ENCODE assay signal across 22 cellular contexts in genomic region chr5:11398728-11399127, GRCh38.
DNase-seq lines count a peak whose midpoint lies in the region; ATAC-seq and TF ChIP-seq lines count a peak whose summit lies in the region.
"Had no signal": no experiment of that assay in that cellular context is flagged by ENCODE, and none has a peak within 500 bp of the region (broad histone marks: within the 10 kb centered on the region; RNA-seq: fewer than 3 reads in every experiment).

No MANE protein-coding gene starts in this region.

- H3K9me3 ChIP-seq in right atrium auricular region (no peaks in the 10 kb centered on the region), right cardiac atrium (ENCODE audit: control insufficient read depth, low read length) (peaks cover 2% of the 10 kb centered on the region)
- H3K9me3 ChIP-seq: BLaER1 had no signal

- CTCF ChIA-PET in activated CD4-positive, alpha-beta memory T cell treated with anti-CD3 and anti-CD28 coated beads, Interleukin-2, amount 10 ng/mL, durations not matched to agents 7 days and 5 days (lab: Charles Lee) = no interaction called here

- POLR2A ChIA-PET in activated CD4-positive, alpha-beta memory T cell treated with anti-CD3 and anti-CD28 coated beads, Interleukin-2, amount 10 ng/mL, durations not matched to agents 7 days and 5 days (lab: Charles Lee) = no interaction called here

- no peaks in the 10 kb centered on the region for H3K27me3 Mint-ChIP-seq in activated CD4-positive, alpha-beta memory T cell treated with anti-CD3 and anti-CD28 coated beads, Interleukin-2, amount 10 ng/mL, durations not matched to agents 7 days and 5 days
- H3K27me3 Mint-ChIP-seq: CD8-positive, alpha-beta memory T cell had no signal

- H3K4me3 ChIP-seq in right atrium auricular region = no peak overlapping the region
- H3K4me3 ChIP-seq in right cardiac atrium (ENCODE audit: low read length) = no peak overlapping the region
- H3K4me3 ChIP-seq: BLaER1, GM12878, GM23248 had no signal

- no peaks in the 10 kb centered on the region for H3K4me1 Mint-ChIP-seq in activated CD4-positive, alpha-beta memory T cell treated with anti-CD3 and anti-CD28 coated beads, Interleukin-2, amount 10 ng/mL, durations not matched to agents 7 days and 5 days
- H3K4me1 Mint-ChIP-seq: B cell; CD4-positive, CD25-positive, alpha-beta regulatory T cell; CD8-positive, alpha-beta memory T cell had no signal

- H3K27ac ChIP-seq in right atrium auricular region = no peak overlapping the region
- H3K27ac ChIP-seq in right cardiac atrium (ENCODE audit: low read length) = no peak overlapping the region
- H3K27ac ChIP-seq: 22Rv1, BLaER1, C4-2B, GM23248 had no signal

- no peaks in the 10 kb centered on the region for H3K9me3 Mint-ChIP-seq in activated CD4-positive, alpha-beta memory T cell treated with anti-CD3 and anti-CD28 coated beads, Interleukin-2, amount 10 ng/mL, durations not matched to agents 7 days and 5 days

- 65% methylated on average over 3 of the region's 3 CpGs for WGBS in right cardiac atrium

- no peaks in the 10 kb centered on the region for H3K36me3 ChIP-seq in right atrium auricular region
- H3K36me3 ChIP-seq: BLaER1 had no signal

- H3K27me3 ChIP-seq in right atrium auricular region = no peaks in the 10 kb centered on the region
- H3K27me3 ChIP-seq in right cardiac atrium (ENCODE audit: control insufficient read depth, insufficient read depth) = no peaks in the 10 kb centered on the region
- H3K27me3 ChIP-seq: BLaER1 had no signal

- peaks cover 0 to 4% of the 10 kb centered on the region in 2 donors for H3K4me1 ChIP-seq in right atrium auricular region
- H3K4me1 ChIP-seq in right cardiac atrium (ENCODE audit: control insufficient read depth, insufficient read depth, low read length) = no peaks in the 10 kb centered on the region
- H3K4me1 ChIP-seq: BLaER1 had no signal

- intact Hi-C loops in Right ventricle myocardium inferior (cut with DNase I) = no loop called here
- intact Hi-C loops in left cardiac atrium (cut with DNase I) = no loop called here
- intact Hi-C loops in right cardiac atrium (cut with DNase I) = no loop called here
- intact Hi-C loops in head of caudate nucleus (cut with DNase I) = no loop called here

- no peak for DNase-seq in Right ventricle myocardium inferior (ENCODE audit: missing footprints)
- no peak for DNase-seq in right atrium auricular region (ENCODE audit: low spot score)
- peak; percentile 48 for DNase-seq in NCI-H446 treated with DMSO at 0.1 percent for 48 hours (lab: John Stamatoyannopoulos, UW)
- no peak for DNase-seq in left cardiac atrium
- DNase-seq in right cardiac atrium = no peak
- no peak for DNase-seq in HuH-7.5 (ENCODE audit: low spot score)
- no peak for DNase-seq in activated CD4-positive, alpha-beta memory T cell treated with anti-CD3 and anti-CD28 coated beads, Interleukin-2, amount 10 ng/mL, durations not matched to agents 7 days and 5 days
- DNase-seq in head of caudate nucleus = no peak
- DNase-seq: CD4-positive, CD25-positive, alpha-beta regulatory T cell; CD8-positive, alpha-beta memory T cell; DMS 273 treated with DMSO at 0.1 percent for 48 hours; DMS79; EL; GDM1; GM23248; H7; HCEC 1CT had no signal

- ATAC-seq in Right ventricle myocardium inferior (peak; percentile 94), left cardiac atrium (peak; percentile 59 to 69), right cardiac atrium (peak; percentile 74 to 88)
- ATAC-seq: GM12878 had no signal

- H3K4me3 Mint-ChIP-seq in activated CD4-positive, alpha-beta memory T cell treated with anti-CD3 and anti-CD28 coated beads, Interleukin-2, amount 10 ng/mL, durations not matched to agents 7 days and 5 days = no peak overlapping the region
- H3K4me3 Mint-ChIP-seq: B cell; CD4-positive, CD25-positive, alpha-beta regulatory T cell; CD8-positive, alpha-beta memory T cell had no signal

- H3K27ac Mint-ChIP-seq in activated CD4-positive, alpha-beta memory T cell treated with anti-CD3 and anti-CD28 coated beads, Interleukin-2, amount 10 ng/mL, durations not matched to agents 7 days and 5 days = no peak overlapping the region
- H3K27ac Mint-ChIP-seq: B cell; CD4-positive, CD25-positive, alpha-beta regulatory T cell; CD8-positive, alpha-beta memory T cell had no signal

- H3K36me3 Mint-ChIP-seq in activated CD4-positive, alpha-beta memory T cell treated with anti-CD3 and anti-CD28 coated beads, Interleukin-2, amount 10 ng/mL, durations not matched to agents 7 days and 5 days (ENCODE audit: low read depth) = no peaks in the 10 kb centered on the region
- H3K36me3 Mint-ChIP-seq: CD4-positive, CD25-positive, alpha-beta regulatory T cell; CD8-positive, alpha-beta memory T cell had no signal

- TF ChIP-seq CTCF in right atrium auricular region (IDR thresholded peaks at IDR 0.05) = no peak
